Comparison of ENCODE assay signal across 25 cellular contexts in genomic region chr2:794554-795244, GRCh38.
DNase-seq lines count a peak whose midpoint lies in the region; ATAC-seq and TF ChIP-seq lines count a peak whose summit lies in the region.
"Had no signal": no experiment of that assay in that cellular context is flagged by ENCODE, and none has a peak within 500 bp of the region (broad histone marks: within the 10 kb centered on the region; RNA-seq: fewer than 3 reads in every experiment).

No MANE protein-coding gene starts in this region.

- no peaks in the 10 kb centered on the region for H4K20me1 ChIP-seq in H9 (ENCODE audit: control insufficient read depth, insufficient read depth, insufficient read length)

- H3K4me3 ChIP-seq in body of pancreas: no peak overlapping the region
- H3K4me3 ChIP-seq: cardiac muscle cell, mucosa of descending colon, sigmoid colon, tibial artery had no signal

- intact Hi-C loops in body of pancreas (cut with DNase I): no loop called here

- no peak for TF ChIP-seq POLR2A in body of pancreas (IDR thresholded peaks at IDR 0.05)

- H3K14ac ChIP-seq in H9 (ENCODE audit: insufficient read depth, low read length): no peak overlapping the region; the same call in 1 of the 2 replicates

- peaks cover 0 to 11% (median 0%) of the 10 kb centered on the region in 3 experiments; a peak in 2 of 7 replicates for H3K36me3 Mint-ChIP-seq in H9 (ENCODE audit: insufficient read depth in 1 of 3, low read depth in 3 of 3)
- H3K36me3 Mint-ChIP-seq: CD4-positive, alpha-beta memory T cell had no signal

- peaks cover 9 to 11% of the 10 kb centered on the region in 2 experiments for H3K4me1 Mint-ChIP-seq in H9
- H3K4me1 Mint-ChIP-seq: CD4-positive, alpha-beta memory T cell had no signal

- H3K27ac Mint-ChIP-seq in H9: no peak overlapping the region; a peak in 1 of 7 replicates

- H3K23ac ChIP-seq in H9 (ENCODE audit: insufficient read length, low read depth, low read length): no peak overlapping the region

- WGBS in H9 (ENCODE audit: extremely low coverage, insufficient read length, low lambda C conversion rate): no CpG with 5 or more reads among the region's 19 CpGs
- 65 to 79% methylated on average over 18 to 19 of the region's 19 CpGs for WGBS in body of pancreas, 2 donors

- no peak overlapping the region for H2AK5ac ChIP-seq in H9 (ENCODE audit: insufficient read length, low read length)

- no peaks in the 10 kb centered on the region for H3K79me2 ChIP-seq in H9 (ENCODE audit: insufficient read depth, low read length)

- no peak overlapping the region for H4K91ac ChIP-seq in H9 (ENCODE audit: insufficient read length, low read depth, low read length)

- H3K4ac ChIP-seq in H9 (ENCODE audit: low read depth, low read length): no peak overlapping the region

- H3K23me2 ChIP-seq in H9 (ENCODE audit: insufficient read length, low read depth, low read length, poor library complexity, severe bottlenecking): no peaks in the 10 kb centered on the region

- H3K27me3 ChIP-seq in H9 (ENCODE audit: insufficient read depth, low read length): no peaks in the 10 kb centered on the region
- no peaks in the 10 kb centered on the region for H3K27me3 ChIP-seq in body of pancreas
- H3K27me3 ChIP-seq: cardiac muscle cell, foreskin keratinocyte, neutrophil, sigmoid colon had no signal

- H4K5ac ChIP-seq in H9 (ENCODE audit: insufficient read length, low read depth, low read length): no peak overlapping the region

- DNase-seq in H9 (peak; percentile 37), body of pancreas (no peak), islet precursor cell (peak; percentile 50), putamen (ENCODE audit: low spot score) (peak; percentile 21), glomerular visceral epithelial cell (ENCODE audit: extremely low spot score) (no peak)
- DNase-seq: activated CD4-positive, alpha-beta T cell treated with anti-CD3 and anti-CD28 coated beads, Interleukin-2, amount 50 U/mL, for 48 hours; activated gamma-delta T cell treated with Interleukin-2 at 50 U/mL for 16 hours; CD4-positive, alpha-beta memory T cell; DMS79; foreskin keratinocyte; kidney glomerular epithelial cell; mucosa of descending colon; MV-4-11; NCI-H1694 treated with DMSO at 0.1 percent for 48 hours; NCI-H226; sigmoid colon; stimulated activated CD4-positive, alpha-beta T cell treated with anti-CD3 and anti-CD28 coated beads, Interleukin-2, amount 100 ng/mL, for 24 hours; stimulated activated naive CD4-positive, alpha-beta T cell treated with Interleukin-2 at 50 U/mL for 16 hours; T-helper 2 cell; tibial artery had no signal

- TF ChIP-seq CTCF in H9 (conservative IDR thresholded peaks at IDR 0.05): no peak
- no peak for TF ChIP-seq CTCF in body of pancreas (IDR thresholded peaks at IDR 0.05)

- H2BK5ac ChIP-seq in H9 (ENCODE audit: insufficient read length, low read length): no peak overlapping the region

- H4K8ac ChIP-seq in H9 (replicated peaks; ENCODE audit: insufficient read length, low read depth, low read length): no peak overlapping the region

- H3T11ph ChIP-seq in H9 (ENCODE audit: low read length): no peak overlapping the region

- no peak overlapping the region for H3K4me2 ChIP-seq in H9 (ENCODE audit: insufficient read depth, insufficient read length, low read length)

- H3K9me3 ChIP-seq in H9 (ENCODE audit: control insufficient read depth, low read depth, low read length) (peaks cover 2% of the 10 kb centered on the region), body of pancreas (no peaks in the 10 kb centered on the region)
- H3K9me3 ChIP-seq: mucosa of descending colon, neutrophil, sigmoid colon, tibial artery had no signal

- no peak overlapping the region for H2BK12ac ChIP-seq in H9 (ENCODE audit: insufficient read length, low read depth, low read length)

- H3K4me1 ChIP-seq in H9 (ENCODE audit: insufficient read depth, low read length): no peaks in the 10 kb centered on the region
- H3K4me1 ChIP-seq in body of pancreas: no peaks in the 10 kb centered on the region
- H3K4me1 ChIP-seq: foreskin keratinocyte, sigmoid colon, tibial artery had no signal

- no peak overlapping the region for H2BK20ac ChIP-seq in H9 (ENCODE audit: low read depth, low read length, poor library complexity, severe bottlenecking)

- no peak overlapping the region for H3K56ac ChIP-seq in H9 (ENCODE audit: insufficient read length, low read depth, low read length)

- H3K9me3 Mint-ChIP-seq in H9: peaks cover 8 to 17% of the 10 kb centered on the region in 2 experiments; a peak in 4 of 5 replicates

- H2AFZ ChIP-seq in H9 (ENCODE audit: low read length): no peak overlapping the region

- H3K27ac ChIP-seq in H9 (ENCODE audit: insufficient read length, low read depth, low read length) (no peak overlapping the region), body of pancreas (no peak overlapping the region)
- H3K27ac ChIP-seq: cardiac muscle cell, foreskin keratinocyte, neutrophil, sigmoid colon, tibial artery, VCaP had no signal

- no peaks in the 10 kb centered on the region for H3K36me3 ChIP-seq in body of pancreas (replicated peaks in 1 of 2; ENCODE audit: insufficient read depth in 1 of 2, low read depth in 2 of 2)
- H3K36me3 ChIP-seq: cardiac muscle cell, neutrophil, sigmoid colon, tibial artery had no signal

- no peak overlapping the region for H3K18ac ChIP-seq in H9 (ENCODE audit: insufficient read length, low read depth, low read length)

- peaks cover 9% of the 10 kb centered on the region for H3K27me3 Mint-ChIP-seq in H9 (ENCODE audit: low read depth)

- no peaks in the 10 kb centered on the region for H3K79me1 ChIP-seq in H9 (ENCODE audit: insufficient read depth, low read depth, low read length, poor library complexity, severe bottlenecking)

- H3K4me3 Mint-ChIP-seq in H9: no peak overlapping the region
- H3K4me3 Mint-ChIP-seq: CD4-positive, alpha-beta memory T cell had no signal

- H2BK120ac ChIP-seq in H9 (ENCODE audit: low read depth, low read length, poor library complexity, severe bottlenecking): no peak overlapping the region

- no peak overlapping the region for H3K9ac ChIP-seq in H9 (ENCODE audit: extremely low read depth, insufficient read length, low read length)

- ATAC-seq in body of pancreas (peak; percentile 30), HG03439 (IDR thresholded peaks at IDR 0.05; ENCODE audit: unreplicated experiment) (no peak), HG02623 (IDR thresholded peaks at IDR 0.05; ENCODE audit: unreplicated experiment) (no peak)
- ATAC-seq: foreskin keratinocyte, mucosa of descending colon had no signal

- no peak overlapping the region for H2BK15ac ChIP-seq in H9 (ENCODE audit: low read depth, low read length)

Comparison
In these comparisons a context has a peak if more than half of its experiments do, and no peak if none do; other contexts are left out.
1. DNase-seq: peak in H9 (single experiment), islet precursor cell (single experiment) and putamen (single experiment); none in body of pancreas (0 of 4) and glomerular visceral epithelial cell (single experiment).